ENCODE assay signal across 1 cellular context in the genomic region with DNA sequence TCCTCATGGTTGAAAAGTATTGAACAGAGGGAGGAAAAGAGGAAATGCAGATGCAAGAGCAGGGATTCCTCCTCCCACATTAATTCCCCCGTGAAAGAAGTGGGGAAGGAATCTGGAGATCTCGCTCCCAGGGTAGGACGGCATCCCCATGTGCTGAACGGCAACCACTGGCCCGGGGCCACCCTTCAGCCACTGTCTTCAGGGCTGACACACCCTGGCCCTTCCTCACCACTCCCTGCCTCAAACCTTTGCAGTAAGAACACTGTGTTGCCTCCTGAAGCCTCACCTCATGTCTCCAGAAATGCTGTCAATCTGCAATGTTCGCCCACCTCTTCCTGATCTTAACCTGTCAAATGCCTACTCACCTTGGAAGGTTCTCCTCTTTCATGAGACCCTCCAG.
TF ChIP-seq lines count a peak whose summit lies in the region.

No MANE protein-coding gene starts in this region.

TF ChIP-seq in K562, 482 proteins besides CTCF, POLR2A, EP300 and RAD21 (continued from another document):
- TF ChIP-seq NFATC3 (IDR thresholded peaks at IDR 0.05) (no peak), SETDB1 (IDR thresholded peaks at IDR 0.05; ENCODE audit: low read length) (no peak)
